In genomic region chr14:85536835-85537195, GRCh38 we compare ENCODE assay signal across 13 cellular contexts. TPM values are rescaled to one million over a fixed set of nuclear protein-coding genes. Genes with fewer than 3 reads are reported as not detected.
DNase-seq lines count a peak whose midpoint lies in the region; ATAC-seq and TF ChIP-seq lines count a peak whose summit lies in the region.
"Had no signal": no experiment of that assay in that cellular context is flagged by ENCODE, and none has a peak within 500 bp of the region (broad histone marks: within the 10 kb centered on the region; RNA-seq: fewer than 3 reads in every experiment).

No MANE protein-coding gene starts in this region.

- H3K27me3 ChIP-seq in HUES6 (ENCODE audit: control insufficient read depth, insufficient read depth, low read length), result peaks cover 34% of the 10 kb centered on the region

- no peak for TF ChIP-seq CTCF in fibroblast of villous mesenchyme (IDR thresholded peaks at IDR 0.05; ENCODE audit: insufficient read depth, low read depth, low read length)
- no peak for TF ChIP-seq CTCF in retinal pigment epithelial cell (conservative IDR thresholded peaks at IDR 0.05; ENCODE audit: low read depth, low read length)

- H3K9ac ChIP-seq in HUES6 (ENCODE audit: low read length), result no peak overlapping the region

- ATAC-seq in HG02623 (IDR thresholded peaks at IDR 0.05; ENCODE audit: unreplicated experiment), result no peak
- ATAC-seq: K562 had no signal

- peaks cover 8% of the 10 kb centered on the region; the same call in 1 of the 2 replicates for H3K36me3 ChIP-seq in HUES6 (ENCODE audit: control insufficient read depth, insufficient read depth, low read length)

- H3K4me1 ChIP-seq in HUES6 (ENCODE audit: control insufficient read depth, insufficient read depth, low read length), result peaks cover 30% of the 10 kb centered on the region
- H3K4me1 ChIP-seq: Caco-2 had no signal

- no peaks in the 10 kb centered on the region for H3K9me3 ChIP-seq in HUES6 (ENCODE audit: control insufficient read depth, insufficient read depth, low read depth, low read length)
- H3K9me3 ChIP-seq: Caco-2 had no signal

- no peak overlapping the region for H3K27ac ChIP-seq in HUES6 (ENCODE audit: low read depth, low read length)
- H3K27ac ChIP-seq: VCaP had no signal

- H3K4me3 ChIP-seq in HUES6 (ENCODE audit: low read depth, low read length), result peak overlapping the region; percentile 35; the same call in 1 of the 2 replicates
- H3K4me3 ChIP-seq in fibroblast of villous mesenchyme (ENCODE audit: low read depth, low read length), result peak overlapping the region; percentile 9
- peak overlapping the region; percentile 99 for H3K4me3 ChIP-seq in retinal pigment epithelial cell (ENCODE audit: low read length)
- H3K4me3 ChIP-seq: K562 had no signal

- DNase-seq in SK-N-DZ (ENCODE audit: low spot score), result peak; percentile 8
- peak; percentile 75 for DNase-seq in fibroblast of villous mesenchyme (ENCODE audit: low read depth)
- no peak for DNase-seq in retinal pigment epithelial cell (ENCODE audit: low read depth)
- DNase-seq in GF-D8 (lab: John Stamatoyannopoulos, UW), result no peak
- no peak for DNase-seq in EL
- no peak for DNase-seq in NK-92 treated with Interleukin-12 subunit alpha and Interleukin-12 subunit beta, amount 100 ng/mL, for 24 hours (lab: John Stamatoyannopoulos, UW)
- DNase-seq: Caco-2, NCI-H2081, RPMI8226 had no signal

RNA-seq across cellular contexts. Expression of gene FLRT2, which starts 6.9 kb away (rescaled TPM):
- polyA plus RNA-seq in SK-N-DZ (2014; cell fraction: cytosol; rRNA removed), result 2.9 and 4.6 TPM in 2 replicates
- polyA plus RNA-seq in SK-N-DZ (2014; cell fraction: nucleus; rRNA removed), result 22.4 and 25.8 TPM in 2 replicates
- 12.9 and 14.7 TPM in 2 replicates for total RNA-seq in fibroblast of villous mesenchyme
- polyA plus RNA-seq: K562 had no signal

Comparison
In these comparisons a context has a peak if more than half of its experiments do, and no peak if none do; other contexts are left out.
1. H3K4me3 ChIP-seq: peak in every context shown above with its lines; median percentile 99 in retinal pigment epithelial cell; 35 in HUES6; 9 in fibroblast of villous mesenchyme.
2. DNase-seq: peak in SK-N-DZ (single experiment) and fibroblast of villous mesenchyme (single experiment); none in retinal pigment epithelial cell (single experiment), GF-D8 (single experiment), EL (single experiment) and NK-92 treated with Interleukin-12 subunit alpha and Interleukin-12 subunit beta, amount 100 ng/mL, for 24 hours (single experiment).